2 cellular contexts compared by ENCODE assay signal in the genomic region with DNA sequence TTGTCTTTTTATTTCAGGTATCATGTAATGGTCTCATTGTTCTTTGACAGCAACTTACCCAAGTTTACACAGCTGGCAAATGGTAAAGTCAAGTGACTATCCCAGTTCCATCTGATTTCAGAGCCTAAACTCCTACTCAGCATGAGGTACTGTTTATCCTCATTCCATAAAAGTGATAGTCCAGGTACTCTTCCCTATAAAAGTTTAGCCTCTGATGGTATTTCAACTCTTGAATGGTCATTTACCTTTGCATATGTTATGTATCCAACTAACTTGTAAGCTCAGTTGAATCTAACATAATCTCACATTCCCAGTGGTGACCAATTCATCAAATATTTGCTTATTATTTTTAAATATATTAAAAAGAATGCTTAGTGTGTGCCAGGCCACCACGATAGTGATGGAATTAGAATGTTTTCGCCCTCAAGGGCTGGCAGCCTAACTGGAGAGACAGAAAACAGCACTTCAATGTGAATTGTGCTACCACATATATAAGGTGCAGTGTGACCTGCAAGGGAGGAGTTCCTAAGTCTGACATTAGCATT.
A peak's percentile ranks its signal among the peaks of the same experiment; 100 is the strongest.
TF ChIP-seq lines count a peak whose summit lies in the region.

No MANE protein-coding gene starts in this region.

TF ChIP-seq in GM23338, 12 proteins besides CTCF, POLR2A, EP300 and RAD21 (continued from another document and continues in another):
- TF ChIP-seq REST (IDR thresholded peaks at IDR 0.05; ENCODE audit: unreplicated experiment) (no peak), ZNF114 (CRISPR knock-in tag; IDR thresholded peaks at IDR 0.05) (no peak), POLR2AphosphoS5 (IDR thresholded peaks at IDR 0.05; ENCODE audit: low read depth) (no peak), EZH2 (IDR thresholded peaks at IDR 0.05; ENCODE audit: low read depth, unreplicated experiment) (no peak), EZH2phosphoT487 (IDR thresholded peaks at IDR 0.05; ENCODE audit: unreplicated experiment) (no peak), NANOG (IDR thresholded peaks at IDR 0.05; ENCODE audit: borderline replicate concordance) (no peak), ZNF462 (CRISPR knock-in tag; IDR thresholded peaks at IDR 0.05) (no peak), ZNF331 (CRISPR knock-in tag; IDR thresholded peaks at IDR 0.05; ENCODE audit: low read depth) (no peak), ETS1 (IDR thresholded peaks at IDR 0.05) (no peak)

TF ChIP-seq in SK-N-SH, 30 proteins besides CTCF, POLR2A, EP300 and RAD21:
- TF ChIP-seq ZBTB33 (IDR thresholded peaks at IDR 0.05; ENCODE audit: borderline replicate concordance, low read depth) (no peak), TEAD4 (IDR thresholded peaks at IDR 0.05; ENCODE audit: borderline replicate concordance, insufficient read depth) (peak; percentile 17; the same call in 1 of the 2 replicates), JUND (IDR thresholded peaks at IDR 0.05) (peak; percentile 22; the same call in 1 of the 2 replicates), CHD2 (IDR thresholded peaks at IDR 0.05; ENCODE audit: low read length, partially characterized antibody) (no peak)
TF ChIP-seq in SK-N-SH: peak in this region for 2.
